Comparison of ENCODE assay signal across 13 cellular contexts in genomic region chr11:62331264-62331663, GRCh38. TPM values are rescaled to one million over a fixed set of nuclear protein-coding genes. Genes with fewer than 3 reads are reported as not detected.
"Had no signal": no experiment of that assay in that cellular context is flagged by ENCODE, and none has a peak within 500 bp of the region (broad histone marks: within the 10 kb centered on the region; RNA-seq: fewer than 3 reads in every experiment).

No MANE protein-coding gene starts in this region.

RNA-seq across cellular contexts. Expression of gene SCGB1D4, which starts 32.4 kb away (rescaled TPM):
- total RNA-seq: stomach, subcutaneous adipose tissue, suprapubic skin, temporal lobe, thoracic aorta, thyroid gland, tibial nerve, transverse colon, upper lobe of left lung, upper lobe of right lung, ureter, urinary bladder, vagina had no signal
- polyA plus RNA-seq: stomach, urinary bladder had no signal
